9 cellular contexts compared by ENCODE assay signal in genomic region chr5:42434047-42434724, GRCh38. TPM values are rescaled to one million over a fixed set of nuclear protein-coding genes. Genes with fewer than 3 reads are reported as not detected.
"Had no signal": no experiment of that assay in that cellular context is flagged by ENCODE, and none has a peak within 500 bp of the region (broad histone marks: within the 10 kb centered on the region; RNA-seq: fewer than 3 reads in every experiment).

No MANE protein-coding gene starts in this region.

- H3K9me3 ChIP-seq: HAP-1 had no signal

- H3K27ac ChIP-seq: GM23248 had no signal

- H3K4me3 ChIP-seq: GM23248, HAP-1, K562 had no signal

- H3K4me1 ChIP-seq: HAP-1 had no signal

- DNase-seq: GM23248, GOT3, H7, HFFc6, IMR-90 had no signal

- ATAC-seq: HCT116, K562 had no signal

- H3K36me3 ChIP-seq: HAP-1 had no signal

- H3K9ac ChIP-seq: GM23248 had no signal

- H2AFZ ChIP-seq: GM23248 had no signal

RNA-seq across cellular contexts. Expression of gene GHR, which starts 10.9 kb away (rescaled TPM):
- total RNA-seq: HT-29 had no signal
